In the genomic region with DNA sequence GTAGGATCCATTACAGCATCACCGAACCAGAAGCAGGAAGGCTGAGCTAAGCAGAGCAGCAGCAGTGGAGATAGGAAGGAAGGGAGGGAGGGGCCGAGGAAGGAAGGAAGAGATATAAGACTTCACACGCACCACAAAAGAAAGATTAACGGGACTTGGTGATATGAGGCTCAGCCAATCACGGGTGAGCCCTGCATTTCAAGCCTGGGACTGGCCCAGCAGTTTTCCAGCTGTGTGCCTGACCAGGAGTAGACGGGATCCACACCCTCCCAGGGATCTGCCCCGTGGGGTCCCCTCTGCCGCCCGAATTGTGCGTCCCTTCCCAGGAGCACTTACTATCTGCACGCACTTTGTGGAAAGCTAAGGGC, we compare ENCODE assay signal across 10 cellular contexts. TPM values are rescaled to one million over a fixed set of nuclear protein-coding genes. Genes with fewer than 3 reads are reported as not detected.
DNase-seq lines count a peak whose midpoint lies in the region; ATAC-seq and TF ChIP-seq lines count a peak whose summit lies in the region.
"Had no signal": no experiment of that assay in that cellular context is flagged by ENCODE, and none has a peak within 500 bp of the region (broad histone marks: within the 10 kb centered on the region; RNA-seq: fewer than 3 reads in every experiment).

No MANE protein-coding gene starts in this region.

- H3K27ac ChIP-seq in right atrium auricular region = peak overlapping the region in 1 of 2 donors; percentile 14
- peak overlapping the region in 2 of 4 donors; percentile 10 to 28 for H3K27ac ChIP-seq in upper lobe of left lung
- H3K27ac ChIP-seq: PC-9 had no signal

- ATAC-seq in Right ventricle myocardium inferior (peak; percentile 26), upper lobe of left lung (ENCODE audit: low FRiP score in 2 of 2) (peak in 1 of 2 donors; percentile 20), HG02884 (IDR thresholded peaks at IDR 0.05; ENCODE audit: unreplicated experiment) (no peak), HG03139 (IDR thresholded peaks at IDR 0.05; ENCODE audit: unreplicated experiment) (no peak)

- no peak for TF ChIP-seq POLR2A in upper lobe of left lung (IDR thresholded peaks at IDR 0.05)

- peaks cover 0 to 43% of the 10 kb centered on the region in 2 donors for H3K4me1 ChIP-seq in right atrium auricular region
- peaks cover 41 to 57% (median 46%) of the 10 kb centered on the region in 4 donors for H3K4me1 ChIP-seq in upper lobe of left lung

- no peaks in the 10 kb centered on the region for H3K27me3 Mint-ChIP-seq in activated T-helper 1 cell treated with anti-CD3 and anti-CD28 coated beads, Interleukin-12 subunit alpha, Interleukin-12 subunit beta, Interleukin-2, Interleukin-4 antibody, amounts not matched to agents 30 ng/mL and 10 ng/mL and 1 ng/mL, durations not matched to agents 14 hours and 24 hours and 36 hours (ENCODE audit: insufficient read depth)
- peaks cover 0 to 21% (median 11%) of the 10 kb centered on the region in 3 donors for H3K27me3 Mint-ChIP-seq in immature natural killer cell (ENCODE audit: low read depth in 3 of 3)

- H3K36me3 ChIP-seq in right atrium auricular region (no peaks in the 10 kb centered on the region), upper lobe of left lung (peaks cover 0 to 5% (median 0%) of the 10 kb centered on the region in 4 donors)

- TF ChIP-seq CTCF in right atrium auricular region (IDR thresholded peaks at IDR 0.05) (no peak), upper lobe of left lung (IDR thresholded peaks at IDR 0.05) (no peak)

- intact Hi-C loops in Right ventricle myocardium inferior (cut with DNase I) = loop anchor here (5.0 kb wide), 1 partner anchor 231 kb away; no protein-coding TSS in a partner anchor
- intact Hi-C loops in activated T-helper 1 cell treated with anti-CD3 and anti-CD28 coated beads, Interleukin-12 subunit alpha, Interleukin-12 subunit beta, Interleukin-2, Interleukin-4 antibody, amounts not matched to agents 30 ng/mL and 10 ng/mL and 1 ng/mL, durations not matched to agents 14 hours and 24 hours and 36 hours (cut with micrococcal nuclease) = loop anchor here (1.0 kb wide), 2 partner anchors 31 to 49 kb away; partner anchors contain the start of gene CDK5

- H3K4me3 Mint-ChIP-seq in activated T-helper 1 cell treated with anti-CD3 and anti-CD28 coated beads, Interleukin-12 subunit alpha, Interleukin-12 subunit beta, Interleukin-2, Interleukin-4 antibody, amounts not matched to agents 30 ng/mL and 10 ng/mL and 1 ng/mL, durations not matched to agents 14 hours and 24 hours and 36 hours = peak overlapping the region; percentile 81
- peak overlapping the region; percentile 73 to 87 (median 79) for H3K4me3 Mint-ChIP-seq in immature natural killer cell

- DNase-seq in Right ventricle myocardium inferior (ENCODE audit: missing footprints) (peak; percentile 63), right atrium auricular region (ENCODE audit: low spot score) (no peak), immature natural killer cell (no peak), upper lobe of left lung (no peak), NCI-H510A treated with DMSO at 0.1 percent for 48 hours (lab: John Stamatoyannopoulos, UW) (no peak)
- DNase-seq in activated T-helper 1 cell treated with anti-CD3 and anti-CD28 coated beads, Interleukin-12 subunit alpha, Interleukin-12 subunit beta, Interleukin-2, Interleukin-4 antibody, amounts not matched to agents 30 ng/mL and 10 ng/mL and 1 ng/mL, durations not matched to agents 14 hours and 24 hours and 36 hours (ENCODE audit: low spot score) = peak; percentile 20

- H3K27ac Mint-ChIP-seq in activated T-helper 1 cell treated with anti-CD3 and anti-CD28 coated beads, Interleukin-12 subunit alpha, Interleukin-12 subunit beta, Interleukin-2, Interleukin-4 antibody, amounts not matched to agents 30 ng/mL and 10 ng/mL and 1 ng/mL, durations not matched to agents 14 hours and 24 hours and 36 hours = peak overlapping the region; percentile 71
- H3K27ac Mint-ChIP-seq in immature natural killer cell = peak overlapping the region; percentile 60 to 92 (median 85)

- peaks cover 44% of the 10 kb centered on the region for H3K4me1 Mint-ChIP-seq in activated T-helper 1 cell treated with anti-CD3 and anti-CD28 coated beads, Interleukin-12 subunit alpha, Interleukin-12 subunit beta, Interleukin-2, Interleukin-4 antibody, amounts not matched to agents 30 ng/mL and 10 ng/mL and 1 ng/mL, durations not matched to agents 14 hours and 24 hours and 36 hours (ENCODE audit: low read depth)
- H3K4me1 Mint-ChIP-seq in immature natural killer cell = peaks cover 57 to 63% of the 10 kb centered on the region in 2 donors

- no peaks in the 10 kb centered on the region for H3K36me3 Mint-ChIP-seq in activated T-helper 1 cell treated with anti-CD3 and anti-CD28 coated beads, Interleukin-12 subunit alpha, Interleukin-12 subunit beta, Interleukin-2, Interleukin-4 antibody, amounts not matched to agents 30 ng/mL and 10 ng/mL and 1 ng/mL, durations not matched to agents 14 hours and 24 hours and 36 hours (ENCODE audit: low read depth)
- peaks cover 0 to 3% (median 0%) of the 10 kb centered on the region in 3 donors for H3K36me3 Mint-ChIP-seq in immature natural killer cell

- TF ChIP-seq EP300 in upper lobe of left lung (IDR thresholded peaks at IDR 0.05) = no peak

- WGBS in upper lobe of left lung, 2 donors = 40 to 43% methylated on average over 11 of the region's 11 CpGs

- peak overlapping the region in 1 of 2 donors; percentile 30 for H3K4me3 ChIP-seq in right atrium auricular region
- H3K4me3 ChIP-seq in upper lobe of left lung = peak overlapping the region in 3 of 4 donors; percentile 4 to 28 (median 25)
- H3K4me3 ChIP-seq: PC-9 had no signal

- no peaks in the 10 kb centered on the region for H3K27me3 ChIP-seq in right atrium auricular region
- H3K27me3 ChIP-seq in upper lobe of left lung = peaks cover 0 to 2% (median 0%) of the 10 kb centered on the region in 4 donors

- H3K9me3 ChIP-seq in right atrium auricular region (no peaks in the 10 kb centered on the region), upper lobe of left lung (no peaks in the 10 kb centered on the region)
- H3K9me3 ChIP-seq: Caco-2 had no signal

- H3K9me3 Mint-ChIP-seq in activated T-helper 1 cell treated with anti-CD3 and anti-CD28 coated beads, Interleukin-12 subunit alpha, Interleukin-12 subunit beta, Interleukin-2, Interleukin-4 antibody, amounts not matched to agents 30 ng/mL and 10 ng/mL and 1 ng/mL, durations not matched to agents 14 hours and 24 hours and 36 hours = no peaks in the 10 kb centered on the region
- no peaks in the 10 kb centered on the region for H3K9me3 Mint-ChIP-seq in immature natural killer cell

RNA-seq across cellular contexts. Expression of gene ATG9B, which starts 16.2 kb away (rescaled TPM):
- total RNA-seq in Right ventricle myocardium inferior = not detected
- total RNA-seq in right atrium auricular region = not detected
- total RNA-seq in activated T-helper 1 cell treated with anti-CD3 and anti-CD28 coated beads, Interleukin-12 subunit alpha, Interleukin-12 subunit beta, Interleukin-2, Interleukin-4 antibody, amounts not matched to agents 30 ng/mL and 10 ng/mL and 1 ng/mL, durations not matched to agents 14 hours and 24 hours and 36 hours = 4.7 and 6.3 TPM in 2 replicates
- polyA plus RNA-seq in immature natural killer cell = 1 to 10 TPM in 2 of 3 donors, not detected in 1; 1.9 to 5.7 TPM
- 1 to 10 TPM in 3 of 6 donors, under 1 TPM in 3; 0.46 to 5.2 (median 1.0) TPM for total RNA-seq in upper lobe of left lung

RNA-seq across cellular contexts. Expression of gene NOS3, which starts 17.3 kb away (rescaled TPM):
- total RNA-seq in Right ventricle myocardium inferior = 19.4 TPM
- total RNA-seq in right atrium auricular region = 10 to 100 TPM; 14.5 to 78.6 TPM
- 12.2 and 12.8 TPM in 2 replicates for total RNA-seq in activated T-helper 1 cell treated with anti-CD3 and anti-CD28 coated beads, Interleukin-12 subunit alpha, Interleukin-12 subunit beta, Interleukin-2, Interleukin-4 antibody, amounts not matched to agents 30 ng/mL and 10 ng/mL and 1 ng/mL, durations not matched to agents 14 hours and 24 hours and 36 hours
- 1 to 10 TPM in 2 of 3 donors, under 1 TPM in 1; 0.21 to 4.9 (median 2.4) TPM for polyA plus RNA-seq in immature natural killer cell
- 10 to 100 TPM in 4 of 6 donors, 1 to 10 TPM in 2; 3.1 to 95.3 (median 16.2) TPM for total RNA-seq in upper lobe of left lung

RNA-seq across cellular contexts. Expression of gene ABCB8, which starts 20.1 kb away (rescaled TPM):
- total RNA-seq in Right ventricle myocardium inferior (24.5 TPM), right atrium auricular region (10 to 100 TPM; 11.9 to 20.6 TPM), upper lobe of left lung (10 to 100 TPM; 38.3 to 58.7 (median 42.5) TPM)
- 56.9 and 57.9 TPM in 2 replicates for total RNA-seq in activated T-helper 1 cell treated with anti-CD3 and anti-CD28 coated beads, Interleukin-12 subunit alpha, Interleukin-12 subunit beta, Interleukin-2, Interleukin-4 antibody, amounts not matched to agents 30 ng/mL and 10 ng/mL and 1 ng/mL, durations not matched to agents 14 hours and 24 hours and 36 hours
- 10 to 100 TPM; 17.6 to 26.5 (median 23.3) TPM for polyA plus RNA-seq in immature natural killer cell

RNA-seq across cellular contexts. Expression of gene KCNH2, which starts 30.0 kb away (rescaled TPM):
- 97.3 TPM for total RNA-seq in Right ventricle myocardium inferior
- total RNA-seq in right atrium auricular region = 100 to 1,000 TPM; 119 to 128 TPM
- 0.20 and 0.49 TPM in 2 replicates for total RNA-seq in activated T-helper 1 cell treated with anti-CD3 and anti-CD28 coated beads, Interleukin-12 subunit alpha, Interleukin-12 subunit beta, Interleukin-2, Interleukin-4 antibody, amounts not matched to agents 30 ng/mL and 10 ng/mL and 1 ng/mL, durations not matched to agents 14 hours and 24 hours and 36 hours
- polyA plus RNA-seq in immature natural killer cell = not detected
- 1 to 10 TPM in 5 of 6 donors, under 1 TPM in 1; 0.59 to 5.7 (median 3.1) TPM for total RNA-seq in upper lobe of left lung

RNA-seq across cellular contexts. Expression of gene ASIC3, which starts 40.2 kb away (rescaled TPM):
- 5.5 TPM for total RNA-seq in Right ventricle myocardium inferior
- 1 to 10 TPM; 1.1 to 1.2 TPM for total RNA-seq in right atrium auricular region
- 1.9 and 4.1 TPM in 2 replicates for total RNA-seq in activated T-helper 1 cell treated with anti-CD3 and anti-CD28 coated beads, Interleukin-12 subunit alpha, Interleukin-12 subunit beta, Interleukin-2, Interleukin-4 antibody, amounts not matched to agents 30 ng/mL and 10 ng/mL and 1 ng/mL, durations not matched to agents 14 hours and 24 hours and 36 hours
- polyA plus RNA-seq in immature natural killer cell = not detected
- 10 to 100 TPM in 2 of 6 donors, 1 to 10 TPM in 4; 2.1 to 37.7 (median 4.0) TPM for total RNA-seq in upper lobe of left lung

Comparison
In these comparisons a context has a peak if more than half of its experiments do, and no peak if none do; other contexts are left out.
1. DNase-seq: peak in Right ventricle myocardium inferior (single experiment) and activated T-helper 1 cell treated with anti-CD3 and anti-CD28 coated beads, Interleukin-12 subunit alpha, Interleukin-12 subunit beta, Interleukin-2, Interleukin-4 antibody, amounts not matched to agents 30 ng/mL and 10 ng/mL and 1 ng/mL, durations not matched to agents 14 hours and 24 hours and 36 hours (single experiment); none in right atrium auricular region (single experiment), immature natural killer cell (0 of 3), upper lobe of left lung (0 of 2) and NCI-H510A treated with DMSO at 0.1 percent for 48 hours (single experiment).